Comparison of ENCODE assay signal across 27 cellular contexts in the genomic region with DNA sequence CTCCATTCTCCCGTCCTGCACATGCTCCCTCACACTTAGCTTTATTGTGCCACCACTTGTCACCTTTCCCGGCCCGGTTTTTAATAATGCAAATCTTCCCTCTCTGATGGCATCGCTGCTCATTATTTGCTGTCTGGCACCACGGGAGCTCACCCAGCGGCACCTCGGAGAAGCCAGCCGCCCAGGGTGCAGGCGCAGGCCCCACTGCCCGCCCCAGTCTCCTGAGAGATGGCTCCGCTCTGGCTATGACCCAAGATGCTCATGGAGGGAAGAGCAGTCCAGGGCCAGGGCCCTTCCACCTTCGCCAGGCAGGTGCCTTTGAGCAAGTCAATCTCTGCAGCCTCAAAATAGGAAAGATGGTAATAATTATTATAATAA.
"Had no signal": no experiment of that assay in that cellular context is flagged by ENCODE, and none has a peak within 500 bp of the region (broad histone marks: within the 10 kb centered on the region; RNA-seq: fewer than 3 reads in every experiment).

No MANE protein-coding gene starts in this region.

- H3K27me3 ChIP-seq: colonic mucosa, gastrocnemius medialis, right atrium auricular region, testis, upper lobe of right lung, uterus had no signal

- H3K4me3 ChIP-seq: colonic mucosa, gastrocnemius medialis, lung, prostate gland, right atrium auricular region, smooth muscle cell, testis, tibial artery, upper lobe of right lung, uterus had no signal

- H3K9me3 Mint-ChIP-seq: dendritic cell treated with granulocyte-macrophage colony-stimulating factor and Interleukin-4, amounts not matched to agents 40 ng/mL and 50 ng/mL, for 4 days; natural killer cell had no signal

- H3K27ac ChIP-seq: colonic mucosa, epithelial cell of prostate, gastrocnemius medialis, prostate gland, right atrium auricular region, testis, tibial artery, upper lobe of right lung, uterus had no signal

- H3K36me3 ChIP-seq: colonic mucosa, gastrocnemius medialis, prostate gland, right atrium auricular region, tibial artery, upper lobe of right lung, uterus had no signal

- H3K4me1 ChIP-seq: colonic mucosa, gastrocnemius medialis, prostate gland, right atrium auricular region, testis, tibial artery, upper lobe of right lung, uterus had no signal

- H3K27ac Mint-ChIP-seq: dendritic cell treated with granulocyte-macrophage colony-stimulating factor and Interleukin-4, amounts not matched to agents 40 ng/mL and 50 ng/mL, for 4 days; endodermal cell; immature natural killer cell; memory B cell; natural killer cell; stimulated activated effector memory CD8-positive, alpha-beta T cell treated with anti-CD3 and anti-CD28 coated beads, Interleukin-12 subunit alpha, Interleukin-12 subunit beta, amount 100 ng/mL, for 72 hours had no signal

- H3K9me3 ChIP-seq: colonic mucosa, gastrocnemius medialis, prostate gland, testis, tibial artery, upper lobe of right lung, uterus had no signal

- DNase-seq: colonic mucosa; effector CD8-positive, alpha-beta T cell; endodermal cell; foreskin fibroblast; gastrocnemius medialis; hypothalamus; immature natural killer cell; islet precursor cell; natural killer cell; nucleus accumbens; stimulated activated CD4-positive, alpha-beta T cell treated with anti-CD3 and anti-CD28 coated beads, Interleukin-12 subunit alpha, Interleukin-12 subunit beta, amount 100 ng/mL, for 4 hours; stimulated activated CD4-positive, alpha-beta T cell treated with anti-CD3 and anti-CD28 coated beads, Interleukin-2, amount 100 ng/mL, for 24 hours; stimulated activated CD4-positive, alpha-beta T cell treated with anti-CD3 and anti-CD28 coated beads, Interleukin-4, amount 100 ng/mL, for 24 hours; stimulated activated naive CD8-positive, alpha-beta T cell treated with anti-CD3 and anti-CD28 coated beads, Interleukin-15, Interleukin-2, amounts not matched to agents 100 U/mL and 50 U/mL, for 24 hours; testis; tibial artery; uterus had no signal

- H3K4me1 Mint-ChIP-seq: immature natural killer cell; memory B cell; natural killer cell; stimulated activated effector memory CD8-positive, alpha-beta T cell treated with anti-CD3 and anti-CD28 coated beads, Interleukin-12 subunit alpha, Interleukin-12 subunit beta, amount 100 ng/mL, for 72 hours had no signal

- H3K4me3 Mint-ChIP-seq: dendritic cell treated with granulocyte-macrophage colony-stimulating factor and Interleukin-4, amounts not matched to agents 40 ng/mL and 50 ng/mL, for 4 days; endodermal cell; immature natural killer cell; memory B cell; natural killer cell; neural crest cell; stimulated activated effector memory CD8-positive, alpha-beta T cell treated with anti-CD3 and anti-CD28 coated beads, Interleukin-12 subunit alpha, Interleukin-12 subunit beta, amount 100 ng/mL, for 72 hours had no signal

- H3K36me3 Mint-ChIP-seq: immature natural killer cell; memory B cell; natural killer cell; stimulated activated effector memory CD8-positive, alpha-beta T cell treated with anti-CD3 and anti-CD28 coated beads, Interleukin-12 subunit alpha, Interleukin-12 subunit beta, amount 100 ng/mL, for 72 hours had no signal
